Comparison of ENCODE assay signal across 8 cellular contexts in the genomic region with DNA sequence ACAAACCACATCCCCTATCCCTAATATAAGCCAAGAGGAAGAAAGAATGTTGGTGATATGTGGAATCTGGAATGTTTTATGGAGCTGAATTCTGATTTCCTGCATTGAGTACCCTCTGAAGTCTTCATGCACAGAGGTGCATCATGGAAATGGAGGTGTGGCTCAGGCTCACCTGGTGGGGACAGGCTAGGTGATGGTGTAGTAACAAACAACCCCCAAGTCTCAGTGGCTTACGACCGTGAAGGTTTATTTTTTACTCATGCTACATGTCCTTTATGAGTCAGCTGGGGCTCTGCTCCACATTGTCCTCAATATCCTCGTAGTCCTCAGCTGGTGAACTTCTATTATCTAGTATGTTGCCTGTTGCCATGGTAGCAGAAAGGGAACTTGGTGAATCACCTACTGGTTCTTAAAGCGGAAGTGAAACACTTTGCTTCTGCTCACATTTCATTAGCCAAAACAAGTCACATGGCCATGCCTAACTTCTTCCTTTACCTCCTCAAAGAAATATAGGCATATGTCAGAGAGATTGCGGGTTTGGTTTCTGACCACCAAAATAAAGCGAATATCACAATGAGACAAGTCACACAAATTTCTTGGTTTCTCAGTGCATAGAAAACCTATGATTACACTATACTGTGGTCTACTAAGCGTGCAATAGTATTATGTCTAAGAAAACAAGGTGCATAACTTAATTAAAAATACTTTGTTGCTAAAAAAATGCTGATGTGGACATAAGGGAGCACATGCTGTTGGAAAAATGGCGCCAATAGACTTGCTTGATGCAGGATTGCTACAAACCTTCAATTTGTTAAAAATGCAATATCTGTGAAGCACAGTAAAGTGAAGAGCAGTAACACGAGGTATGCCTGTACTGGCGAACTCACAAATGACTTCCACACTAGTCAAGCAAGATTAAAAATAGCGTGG. TPM values are rescaled to one million over a fixed set of nuclear protein-coding genes. Genes with fewer than 3 reads are reported as not detected.
A peak's percentile ranks its signal among the peaks of the same experiment; 100 is the strongest.
DNase-seq lines count a peak whose midpoint lies in the region; ATAC-seq and TF ChIP-seq lines count a peak whose summit lies in the region.

TSS of gene PMFBP1 (minus strand) at position 51 of the 930 bp plus-strand sequence. CDS start 947 bp downstream, outside the sequence.

- POLR2A ChIA-PET in activated B cell treated with CpG ODN at 0.5 μM for 24 hours (lab: Charles Lee): no interaction called here
- POLR2A ChIA-PET in WTC11 (lab: Charles Lee): no interaction called here

- H3K4me1 Mint-ChIP-seq in activated CD4-positive, alpha-beta T cell treated with anti-CD3 and anti-CD28 coated beads, Interleukin-2, amount 10 ng/mL, durations not matched to agents 24 days and 14 days: peaks cover 2% of the 10 kb centered on the region
- H3K4me1 Mint-ChIP-seq in activated B cell treated with CpG ODN at 0.5 μM for 24 hours (peaks cover 12% of the 10 kb centered on the region), WTC11 (no peaks in the 10 kb centered on the region)

- peak; percentile 57 for DNase-seq in activated CD4-positive, alpha-beta T cell treated with anti-CD3 and anti-CD28 coated beads, Interleukin-2, amount 10 ng/mL, durations not matched to agents 24 days and 14 days
- DNase-seq in activated CD4-positive, alpha-beta T cell treated with anti-CD3 and anti-CD28 coated beads, Interleukin-2, amount 50 U/mL, for 1 hour: no peak
- DNase-seq in HS-5 (ENCODE audit: low read depth): peak; percentile 42
- peak; percentile 17 for DNase-seq in activated B cell treated with CpG ODN at 0.5 μM for 24 hours
- DNase-seq in left ventricle myocardium superior: no peak
- peak; percentile 23 for DNase-seq in stimulated activated naive CD8-positive, alpha-beta T cell treated with anti-CD3 and anti-CD28 coated beads, Interleukin-15, Interleukin-2, amounts not matched to agents 100 U/mL and 50 U/mL, for 24 hours
- DNase-seq in WTC11 (ENCODE audit: low spot score): no peak

- H3K27ac Mint-ChIP-seq in activated CD4-positive, alpha-beta T cell treated with anti-CD3 and anti-CD28 coated beads, Interleukin-2, amount 10 ng/mL, durations not matched to agents 24 days and 14 days: no peak within 1 kb of the TSS
- H3K27ac Mint-ChIP-seq in activated B cell treated with CpG ODN at 0.5 μM for 24 hours (peak within 1 kb of the TSS; percentile 85), WTC11 (no peak within 1 kb of the TSS)

- no peaks in the 10 kb centered on the region for H3K36me3 Mint-ChIP-seq in activated CD4-positive, alpha-beta T cell treated with anti-CD3 and anti-CD28 coated beads, Interleukin-2, amount 10 ng/mL, durations not matched to agents 24 days and 14 days (ENCODE audit: low read depth)
- H3K36me3 Mint-ChIP-seq in activated B cell treated with CpG ODN at 0.5 μM for 24 hours (ENCODE audit: low read depth) (peaks cover 5% of the 10 kb centered on the region), WTC11 (no peaks in the 10 kb centered on the region)

- CTCF ChIA-PET in activated B cell treated with CpG ODN at 0.5 μM for 24 hours (lab: Charles Lee) (interaction anchor here (1.3 kb wide), 1 partner anchor 47 kb away, joined by 6 read pairs; no protein-coding TSS in a partner anchor), WTC11 (lab: Charles Lee) (no interaction called here)

- intact Hi-C loops in activated CD4-positive, alpha-beta T cell treated with anti-CD3 and anti-CD28 coated beads, Interleukin-2, amount 10 ng/mL, durations not matched to agents 24 days and 14 days (cut with micrococcal nuclease): no loop called here
- intact Hi-C loops in activated B cell treated with CpG ODN at 0.5 μM for 24 hours (cut with micrococcal nuclease) (loop anchor here (1.0 to 5.0 kb wide), 4 partner anchors 79 to 875 kb away; partner anchors contain the start of genes DHODH, DHX38, TXNL4B and ZFHX3), left ventricle myocardium superior (cut with micrococcal nuclease) (no loop called here)

- peaks cover 18% of the 10 kb centered on the region for H3K9me3 Mint-ChIP-seq in activated CD4-positive, alpha-beta T cell treated with anti-CD3 and anti-CD28 coated beads, Interleukin-2, amount 10 ng/mL, durations not matched to agents 24 days and 14 days
- peaks cover 24% of the 10 kb centered on the region for H3K9me3 Mint-ChIP-seq in activated B cell treated with CpG ODN at 0.5 μM for 24 hours
- peaks cover 4% of the 10 kb centered on the region; the same call in 1 of the 2 replicates for H3K9me3 Mint-ChIP-seq in WTC11

- H3K27me3 Mint-ChIP-seq in activated CD4-positive, alpha-beta T cell treated with anti-CD3 and anti-CD28 coated beads, Interleukin-2, amount 10 ng/mL, durations not matched to agents 24 days and 14 days: peaks cover 5% of the 10 kb centered on the region
- H3K27me3 Mint-ChIP-seq in activated B cell treated with CpG ODN at 0.5 μM for 24 hours: no peaks in the 10 kb centered on the region
- peaks cover 11% of the 10 kb centered on the region; the same call in 1 of the 2 replicates for H3K27me3 Mint-ChIP-seq in WTC11 (ENCODE audit: low read depth)

- ATAC-seq in GM21576 (IDR thresholded peaks at IDR 0.05; ENCODE audit: unreplicated experiment): peak; percentile 98
- peak; percentile 95 for ATAC-seq in activated B cell treated with CpG ODN at 0.5 μM for 24 hours (ENCODE audit: low read depth)
- peak; percentile 67 for ATAC-seq in left ventricle myocardium superior
- ATAC-seq in stimulated activated naive CD8-positive, alpha-beta T cell treated with anti-CD3 and anti-CD28 coated beads, Interleukin-15, Interleukin-2, amounts not matched to agents 100 U/mL and 50 U/mL, for 24 hours: peak; percentile 90
- no peak; the same call in 1 of the 2 replicates for ATAC-seq in WTC11

- TF ChIP-seq CTCF in activated B cell treated with CpG ODN at 0.5 μM for 24 hours (IDR thresholded peaks at IDR 0.05) (no peak), WTC11 (IDR thresholded peaks at IDR 0.05) (no peak)

- no peak within 1 kb of the TSS for H3K4me3 Mint-ChIP-seq in activated CD4-positive, alpha-beta T cell treated with anti-CD3 and anti-CD28 coated beads, Interleukin-2, amount 10 ng/mL, durations not matched to agents 24 days and 14 days
- H3K4me3 Mint-ChIP-seq in activated B cell treated with CpG ODN at 0.5 μM for 24 hours (peak within 1 kb of the TSS; percentile 6), WTC11 (no peak within 1 kb of the TSS)

TF ChIP-seq in WTC11, 78 proteins besides CTCF, POLR2A, EP300 and RAD21 (continues in another document):
- TF ChIP-seq SMAD3 (CRISPR knock-in tag; IDR thresholded peaks at IDR 0.05; ENCODE audit: borderline replicate concordance): no peak
- TF ChIP-seq AFF4 (CRISPR knock-in tag; IDR thresholded peaks at IDR 0.05; ENCODE audit: borderline replicate concordance): no peak
- no peak for TF ChIP-seq ZNF138 (CRISPR knock-in tag; conservative IDR thresholded peaks at IDR 0.05)
- no peak for TF ChIP-seq E2F5 (CRISPR knock-in tag; IDR thresholded peaks at IDR 0.05)
- TF ChIP-seq, protein P1, sequence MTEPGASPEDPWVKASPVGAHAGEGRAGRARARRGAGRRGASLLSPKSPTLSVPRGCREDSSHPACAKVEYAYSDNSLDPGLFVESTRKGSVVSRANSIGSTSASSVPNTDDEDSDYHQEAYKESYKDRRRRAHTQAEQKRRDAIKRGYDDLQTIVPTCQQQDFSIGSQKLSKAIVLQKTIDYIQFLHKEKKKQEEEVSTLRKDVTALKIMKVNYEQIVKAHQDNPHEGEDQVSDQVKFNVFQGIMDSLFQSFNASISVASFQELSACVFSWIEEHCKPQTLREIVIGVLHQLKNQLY (CRISPR knock-in tag; IDR thresholded peaks at IDR 0.05): no peak

RNA-seq across cellular contexts. Expression of gene PMFBP1, which starts in this region (rescaled TPM):
- 0.21 TPM in 1 of 2 replicates, not detected in the other for total RNA-seq in activated CD4-positive, alpha-beta T cell treated with anti-CD3 and anti-CD28 coated beads, Interleukin-2, amount 10 ng/mL, durations not matched to agents 24 days and 14 days
- total RNA-seq in activated B cell treated with CpG ODN at 0.5 μM for 24 hours: 5.7 and 5.9 TPM in 2 replicates
- not detected for total RNA-seq in left ventricle myocardium superior
- total RNA-seq in WTC11 (2021): 1.9 to 3.4 TPM (median 3.2 TPM) in 3 replicates

Comparison
In these comparisons a context has a peak if more than half of its experiments do, and no peak if none do; other contexts are left out.
1. Peak in DNase-seq in activated CD4-positive, alpha-beta T cell treated with anti-CD3 and anti-CD28 coated beads, Interleukin-2, amount 10 ng/mL, durations not matched to agents 24 days and 14 days; RNA of the gene not detected or under 1 TPM.
2. Peak in ATAC-seq in left ventricle myocardium superior; RNA of the gene not detected or under 1 TPM.
3. DNase-seq: peak in HS-5 (single experiment), activated B cell treated with CpG ODN at 0.5 μM for 24 hours (single experiment) and stimulated activated naive CD8-positive, alpha-beta T cell treated with anti-CD3 and anti-CD28 coated beads, Interleukin-15, Interleukin-2, amounts not matched to agents 100 U/mL and 50 U/mL, for 24 hours (single experiment); none in activated CD4-positive, alpha-beta T cell treated with anti-CD3 and anti-CD28 coated beads, Interleukin-2, amount 50 U/mL, for 1 hour (single experiment), left ventricle myocardium superior (single experiment) and WTC11 (single experiment).